Comparison of ENCODE assay signal across 7 cellular contexts in the genomic region with DNA sequence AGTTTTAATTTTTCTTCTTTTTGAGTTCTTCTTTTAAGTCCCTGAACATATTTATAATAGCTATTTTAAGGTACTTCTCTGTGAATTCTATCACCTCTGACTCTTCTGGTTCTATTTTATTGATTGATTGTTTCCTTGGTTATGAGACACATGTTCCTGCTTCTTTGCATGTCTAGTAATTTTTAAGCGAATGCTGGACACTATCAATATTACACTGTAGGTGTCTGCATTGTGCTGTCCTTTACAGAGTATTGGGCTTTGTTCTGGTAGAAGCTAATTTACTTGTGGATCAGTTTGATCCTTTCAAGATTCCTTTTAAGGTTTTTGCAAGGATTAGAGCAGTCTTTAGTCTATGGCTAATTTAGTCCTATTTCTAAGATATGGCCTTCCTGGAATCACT.
"Had no signal": no experiment of that assay in that cellular context is flagged by ENCODE, and none has a peak within 500 bp of the region (broad histone marks: within the 10 kb centered on the region; RNA-seq: fewer than 3 reads in every experiment).

No MANE protein-coding gene starts in this region.

- H3K9ac ChIP-seq: GM23248 had no signal

- H3K27ac ChIP-seq: GM23248, HL-60 had no signal

- H3K27me3 Mint-ChIP-seq: IgD-negative memory B cell had no signal

- DNase-seq: GM23248, GOT3, H7, KBM-7 had no signal

- H3K4me3 ChIP-seq: GM23248, HAP-1 had no signal
